10 cellular contexts compared by ENCODE assay signal in genomic region chr12:103102225-103102744, GRCh38.
DNase-seq lines count a peak whose midpoint lies in the region; ATAC-seq and TF ChIP-seq lines count a peak whose summit lies in the region.
"Had no signal": no experiment of that assay in that cellular context is flagged by ENCODE, and none has a peak within 500 bp of the region (broad histone marks: within the 10 kb centered on the region; RNA-seq: fewer than 3 reads in every experiment).

No MANE protein-coding gene starts in this region.

- no peak for TF ChIP-seq EP300 in sigmoid colon (IDR thresholded peaks at IDR 0.05)

- no peaks in the 10 kb centered on the region for H3K27me3 ChIP-seq in sigmoid colon
- no peaks in the 10 kb centered on the region for H3K27me3 ChIP-seq in tibial artery

- ATAC-seq in GM18498 (IDR thresholded peaks at IDR 0.05; ENCODE audit: unreplicated experiment): peak; percentile 89
- peak; percentile 78 for ATAC-seq in GM19372 (IDR thresholded peaks at IDR 0.05; ENCODE audit: low read depth, unreplicated experiment)
- ATAC-seq in HG02763 (IDR thresholded peaks at IDR 0.05; ENCODE audit: unreplicated experiment): peak; percentile 70
- ATAC-seq in HG03469 (IDR thresholded peaks at IDR 0.05; ENCODE audit: unreplicated experiment): peak; percentile 53

- 77 to 88% methylated on average over 2 of the region's 2 CpGs for WGBS in sigmoid colon, 2 donors

- H3K36me3 ChIP-seq in sigmoid colon: no peaks in the 10 kb centered on the region
- H3K36me3 ChIP-seq in tibial artery: no peaks in the 10 kb centered on the region

- intact Hi-C loops in sigmoid colon (cut with DNase I): no loop called here
- intact Hi-C loops in tibial artery (cut with DNase I; ENCODE audit: low total_unique reads): no loop called here

- TF ChIP-seq CTCF in sigmoid colon (IDR thresholded peaks at IDR 0.05) (no peak), tibial artery (IDR thresholded peaks at IDR 0.05) (no peak)

- no peaks in the 10 kb centered on the region for H3K9me3 ChIP-seq in sigmoid colon
- H3K9me3 ChIP-seq in tibial artery: no peaks in the 10 kb centered on the region

- in situ Hi-C loops in G401 (cut with HindIII; ENCODE audit: low sequenced_read_pairs): no loop called here

- TF ChIP-seq POLR2A in sigmoid colon (IDR thresholded peaks at IDR 0.05): no peak

- H3K4me1 ChIP-seq in sigmoid colon: no peaks in the 10 kb centered on the region
- no peaks in the 10 kb centered on the region for H3K4me1 ChIP-seq in tibial artery

- DNase-seq in sigmoid colon (no peak), tibial artery (no peak), SHP77 (lab: John Stamatoyannopoulos, UW) (no peak), G401 (ENCODE audit: low spot score) (no peak)
- DNase-seq: NCI-H1092 had no signal

- H3K27ac ChIP-seq in sigmoid colon (no peak overlapping the region), tibial artery (no peak overlapping the region)
- H3K27ac ChIP-seq: C4-2B had no signal

- no peak overlapping the region for H3K4me3 ChIP-seq in sigmoid colon
- no peak overlapping the region for H3K4me3 ChIP-seq in tibial artery
